ENCODE assay signal across 8 cellular contexts in the genomic region with DNA sequence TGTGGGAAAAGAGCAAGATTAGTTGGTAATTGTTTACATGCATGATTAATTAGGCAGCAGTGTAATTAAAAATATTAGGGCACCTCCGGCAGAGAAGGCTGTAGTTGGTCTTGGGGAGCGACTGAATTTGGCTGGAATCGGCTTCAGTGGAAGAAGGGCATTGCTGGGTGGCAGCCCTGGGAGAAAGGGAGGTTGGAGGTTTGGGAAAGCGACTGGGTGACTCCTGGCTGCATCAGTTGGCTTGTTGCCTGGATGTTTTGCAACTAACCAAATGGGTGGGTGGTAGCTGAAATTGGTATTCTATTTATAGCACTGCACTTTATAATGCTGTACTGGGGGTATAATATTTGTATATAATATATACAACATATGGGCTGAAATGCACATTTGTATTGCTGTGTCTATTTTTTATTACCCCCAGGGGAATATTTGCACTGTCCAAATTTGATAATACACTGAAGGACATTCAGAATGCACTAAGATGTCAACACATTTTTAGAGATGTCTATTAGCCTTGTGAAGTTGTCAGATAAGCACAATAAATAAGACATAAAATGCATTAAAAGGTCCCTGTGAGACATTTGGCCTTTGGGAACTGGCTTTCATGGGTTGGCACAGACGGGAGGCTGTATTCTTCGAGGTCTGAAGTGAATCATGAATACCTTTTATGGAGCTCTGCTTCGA. TPM values are rescaled to one million over a fixed set of nuclear protein-coding genes. Genes with fewer than 3 reads are reported as not detected.
DNase-seq lines count a peak whose midpoint lies in the region; TF ChIP-seq lines count a peak whose summit lies in the region.

No MANE protein-coding gene starts in this region.

- no peaks in the 10 kb centered on the region for H3K36me3 Mint-ChIP-seq in MCF 10A (ENCODE audit: insufficient read depth, unreplicated experiment)
- H3K36me3 Mint-ChIP-seq in mesothelial cell of epicardium, result no peaks in the 10 kb centered on the region

- H3K4me3 Mint-ChIP-seq in MCF 10A (ENCODE audit: unreplicated experiment) (peak overlapping the region; percentile 80), mesothelial cell of epicardium (peak overlapping the region; percentile 74)

- H3K27ac Mint-ChIP-seq in MCF 10A (ENCODE audit: low read depth, unreplicated experiment) (peak overlapping the region; percentile 5), mesothelial cell of epicardium (peak overlapping the region; percentile 76)

- no peaks in the 10 kb centered on the region for H3K36me3 ChIP-seq in KOPT-K1 (ENCODE audit: insufficient read depth, low read length)

- DNase-seq in AG08396 (ENCODE audit: low spot score), result peak; percentile 52
- peak; percentile 81 for DNase-seq in MCF 10A (ENCODE audit: unreplicated experiment)
- DNase-seq in mesothelial cell of epicardium (ENCODE audit: low spot score in 2 of 2, unreplicated experiment in 2 of 2), result no peak
- no peak for DNase-seq in SW480 (ENCODE audit: low spot score)
- DNase-seq in RPMI8226, result no peak
- DNase-seq in AML-193 (lab: John Stamatoyannopoulos, UW), result no peak
- DNase-seq in putamen (ENCODE audit: low spot score), result no peak

- CTCF ChIA-PET in MCF 10A (lab: Yijun Ruan, JAX), result interaction anchor here (0.6 to 1.9 kb wide), 13 partner anchors 8 to 1036 kb away, joined by 3 to 10 read pairs (median 4); no protein-coding TSS in a partner anchor

- H3K9me3 Mint-ChIP-seq in MCF 10A (ENCODE audit: unreplicated experiment), result no peaks in the 10 kb centered on the region
- no peaks in the 10 kb centered on the region for H3K9me3 Mint-ChIP-seq in mesothelial cell of epicardium

- no peaks in the 10 kb centered on the region for H3K9me3 ChIP-seq in KOPT-K1 (ENCODE audit: insufficient read depth, low read length, poor library complexity, severe bottlenecking)

- H3K27me3 Mint-ChIP-seq in MCF 10A (ENCODE audit: insufficient read depth, unreplicated experiment) (no peaks in the 10 kb centered on the region), mesothelial cell of epicardium (ENCODE audit: low read depth) (no peaks in the 10 kb centered on the region)

- H3K27ac ChIP-seq in KOPT-K1 (ENCODE audit: low read depth, low read length, poor library complexity, severe bottlenecking), result peak overlapping the region; percentile 78

- intact Hi-C loops in MCF 10A (cut with micrococcal nuclease), result no loop called here

- POLR2A ChIA-PET in MCF 10A (lab: Yijun Ruan, JAX), result interaction anchor here (0.5 to 4.8 kb wide), 11 partner anchors 9 to 563 kb away, joined by 3 to 37 read pairs (median 4); a partner anchor contains a TSS

- TF ChIP-seq CTCF in MCF 10A (IDR thresholded peaks at IDR 0.05; ENCODE audit: unreplicated experiment) (no peak), mesothelial cell of epicardium (IDR thresholded peaks at IDR 0.05; ENCODE audit: unreplicated experiment) (no peak)

- H3K4me1 Mint-ChIP-seq in MCF 10A (ENCODE audit: insufficient read depth, unreplicated experiment) (peaks cover 31% of the 10 kb centered on the region), mesothelial cell of epicardium (peaks cover 18% of the 10 kb centered on the region)

- BruUV-seq in MCF 10A (replicated peaks; lab: Mats Ljungman, UMichigan), result no TSS peak

RNA-seq across cellular contexts. Expression of a gene that starts 1.7 kb away (rescaled TPM):
- total RNA-seq in MCF 10A (2022) (1.7 and 1.9 TPM in 2 replicates), mesothelial cell of epicardium (26.0 to 28.8 TPM (median 27.2 TPM) in 3 replicates)

RNA-seq across cellular contexts. Expression of a gene that starts 39.8 kb away (rescaled TPM):
- 67.8 and 71.8 TPM in 2 replicates for total RNA-seq in MCF 10A (2022)
- 72.1 to 75.1 TPM (median 74.8 TPM) in 3 replicates for total RNA-seq in mesothelial cell of epicardium

Comparison
In these comparisons a context has a peak if more than half of its experiments do, and no peak if none do; other contexts are left out.
1. DNase-seq: peak in AG08396 (single experiment) and MCF 10A (single experiment); none in mesothelial cell of epicardium (0 of 2), SW480 (single experiment), RPMI8226 (single experiment), AML-193 (0 of 2) and putamen (single experiment).